11 cellular contexts compared by ENCODE assay signal in genomic region chr14:93006484-93007128, GRCh38.
DNase-seq lines count a peak whose midpoint lies in the region; TF ChIP-seq lines count a peak whose summit lies in the region.
"Had no signal": no experiment of that assay in that cellular context is flagged by ENCODE, and none has a peak within 500 bp of the region (broad histone marks: within the 10 kb centered on the region; RNA-seq: fewer than 3 reads in every experiment).

No MANE protein-coding gene starts in this region.

- DNase-seq in NCI-H1092 treated with DMSO at 0.1 percent for 48 hours (lab: John Stamatoyannopoulos, UW) (peak; percentile 44), NCI-H1092 (lab: John Stamatoyannopoulos, UW) (no peak), RWPE1 (ENCODE audit: low spot score) (no peak), glomerular visceral epithelial cell (ENCODE audit: extremely low spot score) (peak; percentile 73), stromal cell of bone marrow (ENCODE audit: low read depth) (peak; percentile 21), hippocampal formation (lab: John Stamatoyannopoulos, UW) (no peak), globus pallidus (ENCODE audit: low spot score) (no peak)
- no peak for DNase-seq in activated T-cell treated with anti-CD3 and anti-CD28 coated beads, Interleukin-2, amount 50 U/mL, for 1 hour
- DNase-seq: activated CD4-positive, alpha-beta T cell treated with anti-CD3 and anti-CD28 coated beads for 48 hours; Karpas-422 had no signal

- no peak for TF ChIP-seq CTCF in RWPE1 (conservative IDR thresholded peaks at IDR 0.05; ENCODE audit: low read depth)

- CTCF ChIA-PET in RWPE1 (lab: Yijun Ruan, JAX) = interaction anchor here (0.5 to 1.2 kb wide), 2 partner anchors 106 to 320 kb away, joined by 3 to 6 read pairs; no protein-coding TSS in a partner anchor

- POLR2A ChIA-PET in RWPE1 (lab: Yijun Ruan, JAX; ENCODE audit: low non-redundant PET) = no interaction called here

- H3K27ac ChIP-seq in RWPE1 = peak overlapping the region; percentile 74
- H3K27ac ChIP-seq: 22Rv1 had no signal

Comparison
In these comparisons a context has a peak if more than half of its experiments do, and no peak if none do; other contexts are left out.
1. DNase-seq: peak in NCI-H1092 treated with DMSO at 0.1 percent for 48 hours (single experiment), glomerular visceral epithelial cell (single experiment) and stromal cell of bone marrow (single experiment); none in NCI-H1092 (single experiment), RWPE1 (single experiment), hippocampal formation (0 of 2), activated T-cell treated with anti-CD3 and anti-CD28 coated beads, Interleukin-2, amount 50 U/mL, for 1 hour (single experiment) and globus pallidus (single experiment).